Comparison of ENCODE assay signal across 18 cellular contexts in the genomic region with DNA sequence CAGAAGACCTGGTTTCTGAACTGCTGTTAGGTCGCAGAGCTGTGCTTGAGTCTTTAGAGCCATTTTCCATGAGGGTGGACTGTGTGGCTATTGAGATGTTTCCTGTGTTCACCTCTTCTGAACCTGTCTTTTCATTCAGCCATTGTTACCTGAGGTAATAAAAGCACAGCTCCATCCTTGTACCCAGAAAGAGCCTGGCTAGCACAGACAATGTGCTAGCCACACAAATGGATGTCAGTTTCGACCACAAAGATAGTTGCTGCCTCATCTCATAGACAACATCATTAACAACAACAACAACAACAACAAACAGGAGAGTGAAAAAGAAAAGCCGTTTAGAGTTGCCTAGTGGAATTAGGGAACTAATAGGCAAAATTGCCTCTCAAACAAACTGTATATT.
"Had no signal": no experiment of that assay in that cellular context is flagged by ENCODE, and none has a peak within 500 bp of the region (broad histone marks: within the 10 kb centered on the region; RNA-seq: fewer than 3 reads in every experiment).

No MANE protein-coding gene starts in this region.

- ATAC-seq: foreskin keratinocyte; gastroesophageal sphincter; heart left ventricle; left cardiac atrium; left lung; left ventricle myocardium superior; lower lobe of right lung; mucosa of descending colon; naive thymus-derived CD8-positive, alpha-beta T cell had no signal

- H3K27ac ChIP-seq: colonic mucosa, esophagus muscularis mucosa, foreskin keratinocyte, gastroesophageal sphincter, heart left ventricle, left lung, lower lobe of right lung had no signal

- DNase-seq: colonic mucosa; cortex of kidney; dorsolateral prefrontal cortex; effector CD4-positive, alpha-beta T cell; effector memory CD4-positive, alpha-beta T cell; foreskin keratinocyte; heart left ventricle; hippocampal formation; left cardiac atrium; left lung; left ventricle myocardium superior; lower lobe of right lung; mesenchymal stem cell; mucosa of descending colon; naive B cell; naive thymus-derived CD8-positive, alpha-beta T cell had no signal
